ENCODE assay signal across 37 cellular contexts in genomic region chr4:44791842-44792241, GRCh38.
"Had no signal": no experiment of that assay in that cellular context is flagged by ENCODE, and none has a peak within 500 bp of the region (broad histone marks: within the 10 kb centered on the region; RNA-seq: fewer than 3 reads in every experiment).

No MANE protein-coding gene starts in this region.

- ATAC-seq: activated CD8-positive, alpha-beta T cell treated with anti-CD3 and anti-CD28 coated beads for 36 hours; PC-3; Right ventricle myocardium inferior had no signal

- H3K9me3 ChIP-seq: MG63, Peyer's patch had no signal

- H3K27ac Mint-ChIP-seq: activated CD8-positive, alpha-beta T cell treated with anti-CD3 and anti-CD28 coated beads for 36 hours; activated naive CD4-positive, alpha-beta T cell treated with anti-CD3 and anti-CD28 coated beads, Interleukin-2, amount 50 U/mL, for 24 hours; activated naive CD8-positive, alpha-beta T cell treated with anti-CD3 and anti-CD28 coated beads, Interleukin-2, amount 10 ng/mL, durations not matched to agents 7 days and 5 days; activated T-cell treated with anti-CD3 and anti-CD28 coated beads, Interleukin-2, amount 50 U/mL, for 24 hours; activated T-helper 2 cell treated with anti-CD3 and anti-CD28 coated beads, Interferon-gamma antibody, Interleukin-2, Interleukin-4, amounts not matched to agents 10 μg/mL and 5 μg/mL and 100 μg/mL, durations not matched to agents 14 hours and 24 hours and 36 hours had no signal

- H3K9me3 Mint-ChIP-seq: activated CD8-positive, alpha-beta T cell treated with anti-CD3 and anti-CD28 coated beads for 36 hours; activated naive CD4-positive, alpha-beta T cell treated with anti-CD3 and anti-CD28 coated beads, Interleukin-2, amount 50 U/mL, for 24 hours had no signal

- H3K4me3 Mint-ChIP-seq: activated CD8-positive, alpha-beta T cell treated with anti-CD3 and anti-CD28 coated beads for 36 hours; activated naive CD4-positive, alpha-beta T cell treated with anti-CD3 and anti-CD28 coated beads, Interleukin-2, amount 50 U/mL, for 24 hours; activated naive CD8-positive, alpha-beta T cell treated with anti-CD3 and anti-CD28 coated beads, Interleukin-2, amount 10 ng/mL, durations not matched to agents 7 days and 5 days; activated T-cell treated with anti-CD3 and anti-CD28 coated beads, Interleukin-2, amount 50 U/mL, for 24 hours; central memory CD8-positive, alpha-beta T cell had no signal

- H3K36me3 ChIP-seq: ascending aorta, cardiac muscle cell, MG63, Peyer's patch had no signal

- H3K4me1 Mint-ChIP-seq: activated naive CD4-positive, alpha-beta T cell treated with anti-CD3 and anti-CD28 coated beads, Interleukin-2, amount 50 U/mL, for 24 hours; activated naive CD8-positive, alpha-beta T cell treated with anti-CD3 and anti-CD28 coated beads, Interleukin-2, amount 10 ng/mL, durations not matched to agents 7 days and 5 days; central memory CD8-positive, alpha-beta T cell had no signal

- H3K36me3 Mint-ChIP-seq: activated naive CD4-positive, alpha-beta T cell treated with anti-CD3 and anti-CD28 coated beads, Interleukin-2, amount 50 U/mL, for 24 hours; activated naive CD8-positive, alpha-beta T cell treated with anti-CD3 and anti-CD28 coated beads, Interleukin-2, amount 10 ng/mL, durations not matched to agents 7 days and 5 days had no signal

- H3K4me3 ChIP-seq: ascending aorta, cardiac muscle cell, MG63, Peyer's patch had no signal

- H3K4me1 ChIP-seq: ascending aorta, Peyer's patch had no signal

- H3K27me3 Mint-ChIP-seq: activated CD8-positive, alpha-beta T cell treated with anti-CD3 and anti-CD28 coated beads for 36 hours; activated naive CD4-positive, alpha-beta T cell treated with anti-CD3 and anti-CD28 coated beads, Interleukin-2, amount 50 U/mL, for 24 hours; activated T-cell treated with anti-CD3 and anti-CD28 coated beads, Interleukin-2, amount 50 U/mL, for 24 hours; central memory CD8-positive, alpha-beta T cell had no signal

- H3K27ac ChIP-seq: ascending aorta, cardiac muscle cell, Peyer's patch, RWPE1, VCaP had no signal

- DNase-seq: activated CD4-positive, alpha-beta T cell treated with anti-CD3 and anti-CD28 coated beads for 1 hour; activated CD4-positive, alpha-beta T cell treated with anti-CD3 and anti-CD28 coated beads for 48 hours; activated CD4-positive, CD25-positive, alpha-beta regulatory T cell; activated CD8-positive, alpha-beta T cell treated with anti-CD3 and anti-CD28 coated beads for 36 hours; activated gamma-delta T cell; activated naive CD4-positive, alpha-beta T cell treated with Interleukin-2 at 50 U/mL for 16 hours; activated naive CD8-positive, alpha-beta T cell treated with anti-CD3 and anti-CD28 coated beads, Interleukin-2, amount 10 ng/mL, durations not matched to agents 7 days and 5 days; activated T-cell treated with anti-CD3 and anti-CD28 coated beads, Interleukin-2, amount 50 U/mL, for 24 hours; amygdala; Kasumi-1; KG1; MG63; NCI-H1048; NCI-H1105 treated with DMSO at 0.1 percent for 48 hours; NCI-H1436; NCI-H1694; NCI-H1930; NCI-H2081 treated with DMSO at 0.1 percent for 48 hours; NCI-H2171 treated with DMSO at 0.1 percent for 48 hours; NCI-H2227 treated with DMSO at 0.1 percent for 48 hours; NCI-H446; NCI-H510A treated with DMSO at 0.1 percent for 48 hours; PC-3; Peyer's patch; SIG-M5; SW 1271; T-helper 1 cell; T-helper 2 cell; T-helper 9 cell had no signal

- H3K27me3 ChIP-seq: ascending aorta, cardiac muscle cell, MG63, Peyer's patch had no signal
